ENCODE assay signal across 17 cellular contexts in the genomic region with DNA sequence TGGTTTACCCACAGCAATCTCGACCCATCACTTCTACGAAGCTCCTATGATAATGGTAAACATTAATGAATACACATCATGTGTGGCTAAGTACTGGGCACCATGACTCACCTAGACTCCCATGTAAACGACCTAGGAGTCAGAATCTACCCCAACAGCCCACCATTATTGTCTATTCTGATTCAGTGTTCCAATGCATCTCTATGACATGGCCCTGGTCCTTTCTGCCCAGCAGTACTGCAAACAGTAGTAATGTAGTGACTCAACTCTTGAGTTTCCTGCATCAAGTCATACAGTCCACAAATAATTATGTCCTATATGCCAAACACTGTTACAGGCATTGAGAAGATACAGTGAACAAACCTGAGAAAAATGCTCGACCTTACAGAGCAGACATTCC. TPM values are rescaled to one million over a fixed set of nuclear protein-coding genes. Genes with fewer than 3 reads are reported as not detected.
DNase-seq lines count a peak whose midpoint lies in the region; ATAC-seq lines count a peak whose summit lies in the region.
"Had no signal": no experiment of that assay in that cellular context is flagged by ENCODE, and none has a peak within 500 bp of the region (broad histone marks: within the 10 kb centered on the region; RNA-seq: fewer than 3 reads in every experiment).

No MANE protein-coding gene starts in this region.

- peak overlapping the region; percentile 82 for H3K27ac ChIP-seq in skeletal muscle tissue (ENCODE audit: low read depth, low read length)
- H3K27ac ChIP-seq: adrenal gland, epithelial cell of prostate, upper lobe of left lung had no signal

- H3K4me1 ChIP-seq in skeletal muscle tissue (ENCODE audit: control insufficient read depth in 3 of 3, insufficient read depth in 3 of 3, low read length in 3 of 3), result peaks cover 13 to 20% (median 15%) of the 10 kb centered on the region in 3 donors

- peak; percentile 78 to 98 for ATAC-seq in activated T-cell treated with anti-CD3 and anti-CD28 coated beads, Interleukin-2, amount 50 U/mL, for 72 hours (replicated peaks in 1 of 2)

- no peak overlapping the region for H3K4me3 Mint-ChIP-seq in activated T-cell treated with anti-CD3 and anti-CD28 coated beads, Interleukin-2, amount 50 U/mL, for 72 hours

- H3K9ac ChIP-seq in skeletal muscle tissue (ENCODE audit: low read depth in 1 of 3, low read length in 3 of 3), result no peak overlapping the region

- peaks cover 27% of the 10 kb centered on the region for H3K4me1 Mint-ChIP-seq in activated T-cell treated with anti-CD3 and anti-CD28 coated beads, Interleukin-2, amount 50 U/mL, for 72 hours (ENCODE audit: low read depth)

- peaks cover 5 to 21% (median 5%) of the 10 kb centered on the region in 3 donors for H3K36me3 ChIP-seq in skeletal muscle tissue (ENCODE audit: control insufficient read depth in 3 of 3, insufficient read depth in 3 of 3, low read length in 3 of 3)

- peaks cover 12 to 33% of the 10 kb centered on the region in 2 donors for H3K36me3 Mint-ChIP-seq in activated T-cell treated with anti-CD3 and anti-CD28 coated beads, Interleukin-2, amount 50 U/mL, for 72 hours (ENCODE audit: insufficient read depth in 2 of 2)

- no peak overlapping the region for H3K4me3 ChIP-seq in skeletal muscle tissue (ENCODE audit: low read length in 3 of 3)
- H3K4me3 ChIP-seq: adrenal gland, upper lobe of left lung had no signal

- H3K9me3 ChIP-seq in skeletal muscle tissue (ENCODE audit: control insufficient read depth in 3 of 3, low read length in 3 of 3), result no peaks in the 10 kb centered on the region
- H3K9me3 ChIP-seq: adrenal gland, upper lobe of left lung had no signal

- DNase-seq in activated T-cell treated with anti-CD3 and anti-CD28 coated beads, Interleukin-2, amount 50 U/mL, for 72 hours, result no peak
- DNase-seq in activated T-cell treated with anti-CD3 and anti-CD28 coated beads for 4 hours (no peak), HT1080 (ENCODE audit: low read depth) (peak; percentile 55), dermis blood vessel endothelial cell (peak; percentile 23), NCI-H2227 (lab: John Stamatoyannopoulos, UW; ENCODE audit: unreplicated experiment) (no peak), NCI-H1092 (lab: John Stamatoyannopoulos, UW) (no peak), NCI-H128 (lab: John Stamatoyannopoulos, UW; ENCODE audit: unreplicated experiment) (no peak)
- DNase-seq: adrenal gland, cerebellar nuclear complex, COR-L47, H7, midbrain, NCI-H2107, SW 1271, upper lobe of left lung had no signal

- H3K27ac Mint-ChIP-seq in activated T-cell treated with anti-CD3 and anti-CD28 coated beads, Interleukin-2, amount 50 U/mL, for 72 hours, result peak overlapping the region; percentile 31

- H3K27me3 ChIP-seq in skeletal muscle tissue (ENCODE audit: control insufficient read depth in 3 of 3, insufficient read depth in 3 of 3, low read length in 3 of 3), result no peaks in the 10 kb centered on the region
- H3K27me3 ChIP-seq: adrenal gland, upper lobe of left lung had no signal

- no peaks in the 10 kb centered on the region for H3K27me3 Mint-ChIP-seq in activated T-cell treated with anti-CD3 and anti-CD28 coated beads, Interleukin-2, amount 50 U/mL, for 72 hours (ENCODE audit: low read depth)

- no peaks in the 10 kb centered on the region for H3K9me3 Mint-ChIP-seq in activated T-cell treated with anti-CD3 and anti-CD28 coated beads, Interleukin-2, amount 50 U/mL, for 72 hours

RNA-seq across cellular contexts. Expression of gene GTF2A1, which starts 14.6 kb away (rescaled TPM):
- 10 to 100 TPM; 52.3 to 58.6 TPM for total RNA-seq in activated T-cell treated with anti-CD3 and anti-CD28 coated beads, Interleukin-2, amount 50 U/mL, for 72 hours
- 23.8 and 28.1 TPM in 2 replicates for total RNA-seq in HT1080 (2014; rRNA removed; shearing (Covaris generic))
- polyA plus RNA-seq in HT1080 (2015; cell fraction: cytosol; rRNA removed), result 21.8 and 28.0 TPM in 2 replicates
- polyA plus RNA-seq in HT1080 (2015; cell fraction: nucleus; rRNA removed), result 25.7 and 29.9 TPM in 2 replicates
- total RNA-seq in dermis blood vessel endothelial cell (31.7 and 58.1 TPM in 2 replicates), skeletal muscle tissue (14.6 TPM)

Comparison
In these comparisons a context has a peak if more than half of its experiments do, and no peak if none do; other contexts are left out.
1. DNase-seq: peak in HT1080 (single experiment) and dermis blood vessel endothelial cell (single experiment); none in activated T-cell treated with anti-CD3 and anti-CD28 coated beads, Interleukin-2, amount 50 U/mL, for 72 hours (0 of 2), activated T-cell treated with anti-CD3 and anti-CD28 coated beads for 4 hours (single experiment), NCI-H2227 (single experiment), NCI-H1092 (single experiment) and NCI-H128 (single experiment).